8 cellular contexts compared by ENCODE assay signal in the genomic region with DNA sequence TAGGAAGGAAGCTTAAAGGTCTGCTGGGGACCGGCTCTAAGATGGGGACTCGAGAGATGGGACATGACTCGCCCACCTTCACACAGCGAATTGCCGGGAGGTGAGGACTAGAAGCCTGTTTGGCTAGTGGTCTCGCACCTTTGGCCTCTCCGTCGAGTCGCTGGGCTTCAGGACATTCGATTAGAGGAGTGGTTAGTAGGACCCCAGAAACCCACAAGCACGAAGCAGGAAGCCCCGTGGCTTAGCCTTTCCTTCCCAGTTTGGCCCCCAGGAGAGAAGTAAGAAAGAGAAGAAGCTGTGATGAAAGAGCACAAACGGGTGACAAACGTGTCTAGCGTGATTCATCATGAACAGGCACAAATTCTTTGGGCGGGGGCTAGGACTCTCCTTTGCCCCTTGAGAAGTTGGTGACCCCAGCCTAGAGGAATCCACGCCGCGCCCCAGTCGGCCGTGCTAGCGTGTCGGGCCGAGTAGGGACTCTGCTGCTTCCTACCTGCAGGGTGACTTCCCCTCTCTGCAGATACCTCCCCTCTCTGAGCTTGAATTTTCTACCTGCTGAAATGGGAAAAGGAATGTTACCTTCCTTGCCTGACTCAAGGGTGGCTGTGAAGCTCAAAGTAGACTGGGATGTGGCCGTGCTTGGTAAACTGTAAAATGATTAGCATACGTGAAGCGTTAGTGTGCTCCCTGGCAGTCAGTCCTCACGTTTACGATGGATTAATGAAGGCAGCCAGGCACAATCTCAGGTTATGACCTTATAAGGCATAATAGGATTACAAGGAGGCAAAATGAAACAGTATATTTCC. TPM values are rescaled to one million over a fixed set of nuclear protein-coding genes. Genes with fewer than 3 reads are reported as not detected.
DNase-seq lines count a peak whose midpoint lies in the region; ATAC-seq and TF ChIP-seq lines count a peak whose summit lies in the region.

No MANE protein-coding gene starts in this region.

- H3K9me3 Mint-ChIP-seq in IgD-negative memory B cell: no peaks in the 10 kb centered on the region
- H3K9me3 Mint-ChIP-seq in T-cell: no peaks in the 10 kb centered on the region

- POLR2A ChIA-PET in T-cell (lab: Charles Lee): interaction anchor here in 1 of 2 donors (0.6 kb wide), 1 partner anchor 421 kb away, joined by 5 read pairs; no protein-coding TSS in a partner anchor

- H3K4me1 Mint-ChIP-seq in IgD-negative memory B cell: peaks cover 13 to 27% (median 21%) of the 10 kb centered on the region in 3 donors
- H3K4me1 Mint-ChIP-seq in T-cell: peaks cover 44 to 57% (median 49%) of the 10 kb centered on the region in 3 donors

- H3K27ac ChIP-seq in lower lobe of right lung: peak overlapping the region; percentile 88
- H3K27ac ChIP-seq in testis: peak overlapping the region; percentile 78 to 82

- no peaks in the 10 kb centered on the region for H3K36me3 ChIP-seq in lower lobe of right lung
- H3K36me3 ChIP-seq in testis (ENCODE audit: low read depth, missing control alignments): no peaks in the 10 kb centered on the region

- H3K27me3 Mint-ChIP-seq in IgD-negative memory B cell (peaks cover 23% of the 10 kb centered on the region), T-cell (peaks cover 8 to 20% of the 10 kb centered on the region in 2 donors)

- peak in 1 of 4 experiments; percentile 13 for ATAC-seq in T-cell (replicated peaks in 1 of 4)
- ATAC-seq in lower lobe of right lung: peak; percentile 2 to 17
- ATAC-seq in GM19455 (IDR thresholded peaks at IDR 0.05; ENCODE audit: unreplicated experiment): no peak

- peaks cover 67% of the 10 kb centered on the region for H3K4me1 ChIP-seq in lower lobe of right lung
- peaks cover 38% of the 10 kb centered on the region for H3K4me1 ChIP-seq in testis

- peak overlapping the region; percentile 86 for H3K4me3 ChIP-seq in lower lobe of right lung
- H3K4me3 ChIP-seq in testis: peak overlapping the region; percentile 56 to 66

- H3K36me3 Mint-ChIP-seq in IgD-negative memory B cell (no peaks in the 10 kb centered on the region), T-cell (no peaks in the 10 kb centered on the region)

- 31 to 46% methylated on average over 29 of the region's 29 CpGs for WGBS in testis, 2 donors

- CTCF ChIA-PET in T-cell (lab: Charles Lee): interaction anchor here in 1 of 2 donors (0.6 to 1.5 kb wide), 8 partner anchors 12 to 599 kb away, joined by 3 to 7 read pairs (median 4); partner anchors contain the start of gene EIF4G2

- intact Hi-C loops in lower lobe of right lung (cut with DNase I): no loop called here
- intact Hi-C loops in testis (cut with DNase I; ENCODE audit: low total_unique reads): no loop called here

- peaks cover 11% of the 10 kb centered on the region for H3K27me3 ChIP-seq in lower lobe of right lung (ENCODE audit: low read depth)
- H3K27me3 ChIP-seq in testis: no peaks in the 10 kb centered on the region

- TF ChIP-seq CTCF in lower lobe of right lung (IDR thresholded peaks at IDR 0.05) (no peak), testis (IDR thresholded peaks at IDR 0.05) (no peak)

- H3K27ac Mint-ChIP-seq in IgD-negative memory B cell (peak overlapping the region; percentile 17 to 63 (median 21)), T-cell (peak overlapping the region; percentile 59 to 93)

- peak overlapping the region; percentile 90 to 99 (median 98) for H3K4me3 Mint-ChIP-seq in IgD-negative memory B cell
- H3K4me3 Mint-ChIP-seq in T-cell: peak overlapping the region; percentile 83 to 99 (median 90)

- DNase-seq in DMS 273 treated with DMSO at 0.1 percent for 48 hours (lab: John Stamatoyannopoulos, UW) (peak; percentile 20), T-cell (peak in 5 of 34 experiments; percentile 3 to 35 (median 28)), dermis blood vessel endothelial cell (peak; percentile 67), lower lobe of right lung (peak; percentile 65), testis (no peak)
- no peak for DNase-seq in central memory CD4-positive, alpha-beta T cell

- TF ChIP-seq POLR2A in testis (IDR thresholded peaks at IDR 0.05): no peak

- no peaks in the 10 kb centered on the region for H3K9me3 ChIP-seq in lower lobe of right lung
- no peaks in the 10 kb centered on the region for H3K9me3 ChIP-seq in testis

RNA-seq across cellular contexts. Expression of gene ADM, which starts 1.1 kb away (rescaled TPM):
- 0.14 TPM for polyA plus RNA-seq in IgD-negative memory B cell
- total RNA-seq in T-cell: 1 to 10 TPM in 1 of 5 donors, under 1 TPM in 3, not detected in 1; 0.37 to 1.2 (median 0.64) TPM
- total RNA-seq in dermis blood vessel endothelial cell: 308 and 569 TPM in 2 replicates
- total RNA-seq in lower lobe of right lung: 19.5 TPM
- 10 to 100 TPM in 1 of 2 donors, 1 to 10 TPM in 1; 3.5 to 13.1 TPM for total RNA-seq in testis
- 3.7 TPM for polyA plus RNA-seq in testis (ENCODE audit: insufficient read depth, low read depth, low replicate concordance)

RNA-seq across cellular contexts. Expression of gene SBF2, which starts 9.7 kb away (rescaled TPM):
- polyA plus RNA-seq in IgD-negative memory B cell: 2.6 TPM
- 10 to 100 TPM in 4 of 5 donors, 1 to 10 TPM in 1; 9.5 to 23.5 (median 13.0) TPM for total RNA-seq in T-cell
- 49.9 and 57.9 TPM in 2 replicates for total RNA-seq in dermis blood vessel endothelial cell
- 41.3 TPM for total RNA-seq in lower lobe of right lung
- 10 to 100 TPM; 48.7 to 52.8 TPM for total RNA-seq in testis
- 27.8 TPM for polyA plus RNA-seq in testis (ENCODE audit: insufficient read depth, low read depth, low replicate concordance)

Comparison
In these comparisons a context has a peak if more than half of its experiments do, and no peak if none do; other contexts are left out.
1. DNase-seq: peak in DMS 273 treated with DMSO at 0.1 percent for 48 hours (single experiment), dermis blood vessel endothelial cell (single experiment) and lower lobe of right lung (single experiment); none in testis (single experiment) and central memory CD4-positive, alpha-beta T cell (single experiment).
2. RNA of gene ADM, which starts 1.1 kb away (total RNA-seq): 308 to 569 TPM in dermis blood vessel endothelial cell; 19.5 TPM in lower lobe of right lung (single experiment), 3.5 to 13.1 TPM in testis and 0.37 to 1.2 TPM in T-cell; every median in the first group is over 10 times any median in the second.